ENCODE assay signal across 29 cellular contexts in the genomic region with DNA sequence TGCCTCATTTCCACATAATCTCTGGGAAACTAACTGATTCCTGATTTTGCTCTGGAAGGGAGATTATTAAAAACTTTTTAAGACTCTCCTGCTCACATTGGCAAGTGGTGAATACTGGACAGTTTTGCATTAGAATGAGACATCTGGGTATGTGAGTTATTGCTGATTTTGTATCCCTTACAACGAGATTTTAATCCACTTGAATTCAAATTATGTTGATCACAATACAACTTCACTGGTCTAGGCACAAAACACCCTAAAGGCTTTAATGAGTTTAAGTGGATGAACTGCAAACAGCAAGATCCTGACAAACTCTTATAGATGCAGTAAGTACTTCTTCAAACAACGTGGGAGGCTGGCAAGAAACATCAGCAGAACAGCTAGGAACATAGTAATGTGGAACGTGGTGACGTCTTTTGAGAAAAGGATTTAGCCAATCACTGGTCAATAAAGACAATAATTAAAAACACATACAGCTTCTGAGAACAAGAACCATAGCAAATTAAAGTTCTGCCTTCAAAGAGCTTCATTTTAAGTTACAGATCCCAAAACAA.
"Had no signal": no experiment of that assay in that cellular context is flagged by ENCODE, and none has a peak within 500 bp of the region (broad histone marks: within the 10 kb centered on the region; RNA-seq: fewer than 3 reads in every experiment).

No MANE protein-coding gene starts in this region.

- H3K4me1 ChIP-seq: adrenal gland, ascending aorta, breast epithelium, colonic mucosa, esophagus squamous epithelium had no signal

- H3K36me3 ChIP-seq: adrenal gland, ascending aorta, breast epithelium, cardiac muscle cell, colonic mucosa, esophagus squamous epithelium, WERI-Rb-1 had no signal

- H3K9me3 ChIP-seq: ascending aorta, breast epithelium, colonic mucosa, esophagus squamous epithelium had no signal

- DNase-seq: activated B cell treated with CpG ODN at 0.5 μM for 24 hours; activated CD4-positive, alpha-beta T cell treated with anti-CD3 and anti-CD28 coated beads for 48 hours; activated CD4-positive, alpha-beta T cell treated with anti-CD3 and anti-CD28 coated beads, Interleukin-2, amount 50 U/mL, for 1 hour; activated CD4-positive, alpha-beta T cell treated with anti-CD3 and anti-CD28 coated beads, Interleukin-2, amount 50 U/mL, for 48 hours; activated CD8-positive, alpha-beta memory T cell treated with anti-CD3 and anti-CD28 coated beads for 24 hours; activated CD8-positive, alpha-beta T cell treated with anti-CD3 and anti-CD28 coated beads for 36 hours; activated effector memory CD4-positive, alpha-beta T cell treated with anti-CD3 and anti-CD28 coated beads, Interleukin-2, amount 50 U/mL, for 16 hours; activated naive CD4-positive, alpha-beta T cell treated with anti-CD3 and anti-CD28 coated beads for 36 hours; activated naive CD8-positive, alpha-beta T cell treated with anti-CD3 and anti-CD28 coated beads for 36 hours; activated naive CD8-positive, alpha-beta T cell treated with anti-CD3 and anti-CD28 coated beads, Interleukin-2, amount 50 U/mL, for 24 hours; activated T-cell treated with anti-CD3 and anti-CD28 coated beads, Interleukin-2, amount 50 U/mL, for 4 hours; adrenal gland; central memory CD4-positive, alpha-beta T cell; cerebellar nuclear complex; colonic mucosa; effector CD8-positive, alpha-beta T cell; esophagus squamous epithelium; foreskin melanocyte; head of caudate nucleus; T-helper 1 cell; T-helper 17 cell; T1000; WERI-Rb-1 had no signal

- H3K27me3 ChIP-seq: adrenal gland, ascending aorta, breast epithelium, cardiac muscle cell, colonic mucosa, esophagus squamous epithelium had no signal

- H3K4me3 ChIP-seq: adrenal gland, ascending aorta, breast epithelium, cardiac muscle cell, colonic mucosa, esophagus squamous epithelium had no signal

- ATAC-seq: activated CD4-positive, CD25-positive, alpha-beta regulatory T cell treated with anti-CD3 and anti-CD28 coated beads, Interleukin-2, amount 50 U/mL, for 24 hours; activated CD8-positive, alpha-beta T cell treated with anti-CD3 and anti-CD28 coated beads for 36 hours; activated naive CD8-positive, alpha-beta T cell treated with anti-CD3 and anti-CD28 coated beads, Interleukin-2, amount 50 U/mL, for 24 hours; activated T-cell treated with anti-CD3 and anti-CD28 coated beads, Interleukin-2, amount 50 U/mL, for 4 hours; activated T-helper 17 cell treated with anti-CD3 and anti-CD28 coated beads, Interleukin-2, amount 50 U/mL, for 72 hours; T-helper 17 cell had no signal

- H3K27ac ChIP-seq: adrenal gland, ascending aorta, breast epithelium, cardiac muscle cell, colonic mucosa, epithelial cell of prostate, esophagus squamous epithelium, WERI-Rb-1 had no signal
